ENCODE assay signal across 19 cellular contexts in genomic region chr7:141057788-141058187, GRCh38.
"Had no signal": no experiment of that assay in that cellular context is flagged by ENCODE, and none has a peak within 500 bp of the region (broad histone marks: within the 10 kb centered on the region; RNA-seq: fewer than 3 reads in every experiment).

No MANE protein-coding gene starts in this region.

- DNase-seq: KBM-7, MG63, NCI-H1092, NCI-H1105 treated with DMSO at 0.1 percent for 48 hours, NCI-H1417 treated with DMSO at 0.1 percent for 48 hours, NCI-H146, NCI-H1694 treated with DMSO at 0.1 percent for 48 hours, NCI-H1930, NCI-H2081, NCI-H2107, NCI-H2171 treated with DMSO at 0.1 percent for 48 hours, NCI-H226, NCI-H446, NCI-H510A, NCI-H524 treated with DMSO at 0.1 percent for 48 hours, NCI-H69, NCI-H774, Right ventricle myocardium superior, RPMI8226 had no signal

- H3K36me3 ChIP-seq: MG63 had no signal

- H3K4me3 ChIP-seq: MG63 had no signal

- H3K27me3 ChIP-seq: MG63 had no signal
